Comparison of ENCODE assay signal across 24 cellular contexts in genomic region chrX:13901354-13901753, GRCh38.
DNase-seq lines count a peak whose midpoint lies in the region; ATAC-seq and TF ChIP-seq lines count a peak whose summit lies in the region.
"Had no signal": no experiment of that assay in that cellular context is flagged by ENCODE, and none has a peak within 500 bp of the region (broad histone marks: within the 10 kb centered on the region; RNA-seq: fewer than 3 reads in every experiment).

No MANE protein-coding gene starts in this region.

- WGBS in aorta, 2 donors = 15 to 53% methylated on average over 2 of the region's 2 CpGs

- TF ChIP-seq POLR2A in breast epithelium (IDR thresholded peaks at IDR 0.05) = no peak

- BruUV-seq in MCF 10A (replicated peaks; lab: Mats Ljungman, UMichigan) = no TSS peak

- H3K9me3 Mint-ChIP-seq in MCF 10A (ENCODE audit: unreplicated experiment) = no peaks in the 10 kb centered on the region
- H3K9me3 Mint-ChIP-seq: CD8-positive, alpha-beta memory T cell; IgD-negative memory B cell had no signal

- POLR2A ChIA-PET in MCF 10A (lab: Yijun Ruan, JAX) = interaction anchor here (0.6 to 1.6 kb wide), 6 partner anchors 13 to 209 kb away, joined by 3 to 10 read pairs (median 4); partner anchors contain the start of genes GEMIN8 and TRAPPC2

- intact Hi-C loops in MCF 10A (cut with micrococcal nuclease) = no loop called here
- intact Hi-C loops in breast epithelium (cut with DNase I; ENCODE audit: low total_unique reads) = no loop called here
- intact Hi-C loops in aorta (cut with DNase I) = no loop called here

- H3K36me3 Mint-ChIP-seq in MCF 10A (ENCODE audit: insufficient read depth, unreplicated experiment) = peaks cover 6% of the 10 kb centered on the region
- H3K36me3 Mint-ChIP-seq: CD14-positive monocyte; CD8-positive, alpha-beta memory T cell; IgD-negative memory B cell had no signal

- H3K36me3 ChIP-seq in breast epithelium (no peaks in the 10 kb centered on the region), aorta (ENCODE audit: control insufficient read depth in 1 of 2, insufficient read depth in 2 of 2, low read length in 1 of 2) (no peaks in the 10 kb centered on the region)
- H3K36me3 ChIP-seq: BE2C had no signal

- peaks cover 41% of the 10 kb centered on the region for H3K4me1 Mint-ChIP-seq in MCF 10A (ENCODE audit: insufficient read depth, unreplicated experiment)
- H3K4me1 Mint-ChIP-seq: CD8-positive, alpha-beta memory T cell; IgD-negative memory B cell had no signal

- H3K27me3 ChIP-seq in breast epithelium = peaks cover 0 to 35% of the 10 kb centered on the region in 2 donors
- no peaks in the 10 kb centered on the region for H3K27me3 ChIP-seq in aorta (ENCODE audit: control insufficient read depth in 1 of 2, insufficient read depth in 2 of 2, low read length in 1 of 2)
- H3K27me3 ChIP-seq: BE2C had no signal

- H3K27me3 Mint-ChIP-seq in MCF 10A (ENCODE audit: insufficient read depth, unreplicated experiment) = peaks cover 45% of the 10 kb centered on the region

- H3K4me1 ChIP-seq in breast epithelium (peaks cover 0 to 4% of the 10 kb centered on the region in 2 donors), aorta (ENCODE audit: control insufficient read depth in 1 of 2, insufficient read depth in 2 of 2, low read length in 2 of 2) (peaks cover 2 to 7% of the 10 kb centered on the region in 2 donors)
- H3K4me1 ChIP-seq: BE2C had no signal

- no peaks in the 10 kb centered on the region for H3K9me3 ChIP-seq in breast epithelium
- no peaks in the 10 kb centered on the region for H3K9me3 ChIP-seq in aorta (ENCODE audit: control insufficient read depth, low read length)
- H3K9me3 ChIP-seq: BE2C, SK-N-SH had no signal

- H3K4me3 Mint-ChIP-seq in MCF 10A (ENCODE audit: unreplicated experiment) = no peak overlapping the region
- H3K4me3 Mint-ChIP-seq: CD14-positive monocyte; CD8-positive, alpha-beta memory T cell; IgD-negative memory B cell had no signal

- CTCF ChIA-PET in MCF 10A (lab: Yijun Ruan, JAX) = interaction anchor here (0.9 to 1.3 kb wide), 3 partner anchors 9 to 63 kb away, joined by 3 to 5 read pairs (median 3); no protein-coding TSS in a partner anchor

- H3K27ac ChIP-seq in breast epithelium (peak overlapping the region in 1 of 2 donors; percentile 13), substantia nigra (ENCODE audit: low read depth, low read length, poor library complexity, severe bottlenecking) (peak overlapping the region; percentile 69), aorta (ENCODE audit: low read depth in 1 of 2, low read length in 2 of 2) (no peak overlapping the region)
- H3K27ac ChIP-seq: 22Rv1, KMS-11 had no signal

- ATAC-seq in aorta (ENCODE audit: low FRiP score) = peak; percentile 10

- DNase-seq in MCF 10A (ENCODE audit: unreplicated experiment) (no peak), breast epithelium (ENCODE audit: low spot score in 2 of 2) (no peak), foreskin fibroblast (peak; percentile 7 to 31), substantia nigra (lab: John Stamatoyannopoulos, UW) (no peak), aorta (no peak), H4 (ENCODE audit: low spot score) (no peak)
- DNase-seq in activated CD4-positive, CD25-positive, alpha-beta regulatory T cell (lab: John Stamatoyannopoulos, UW) = no peak
- no peak for DNase-seq in stimulated activated CD4-positive, alpha-beta T cell treated with anti-CD3 and anti-CD28 coated beads, Interleukin-4, amount 100 ng/mL, for 24 hours
- DNase-seq: BE2C; CD8-positive, alpha-beta memory T cell; DMS153; DND-41; H7; NCI-H1092; NCI-H1417 treated with DMSO at 0.1 percent for 48 hours; NCI-H187; NCI-H524; NCI-H774; SIG-M5; SK-N-SH had no signal

- H3K27ac Mint-ChIP-seq in MCF 10A (ENCODE audit: low read depth, unreplicated experiment) = peak overlapping the region; percentile 35
- H3K27ac Mint-ChIP-seq: CD14-positive monocyte; CD8-positive, alpha-beta memory T cell; IgD-negative memory B cell had no signal

- no peak overlapping the region for H3K4me3 ChIP-seq in breast epithelium
- H3K4me3 ChIP-seq in foreskin fibroblast (ENCODE audit: low read depth in 1 of 2, low read length in 2 of 2) = no peak overlapping the region
- no peak overlapping the region for H3K4me3 ChIP-seq in aorta (ENCODE audit: low read length in 2 of 2)

- TF ChIP-seq CTCF in MCF 10A (IDR thresholded peaks at IDR 0.05; ENCODE audit: unreplicated experiment) = no peak
- no peak for TF ChIP-seq CTCF in breast epithelium (IDR thresholded peaks at IDR 0.05)
- TF ChIP-seq CTCF in foreskin fibroblast (IDR thresholded peaks at IDR 0.05; ENCODE audit: low read depth, low read length) = no peak

Comparison
In these comparisons a context has a peak if more than half of its experiments do, and no peak if none do; other contexts are left out.
1. DNase-seq: peak in foreskin fibroblast (2 of 2); none in MCF 10A (single experiment), breast epithelium (0 of 2), substantia nigra (0 of 49), aorta (0 of 2), activated CD4-positive, CD25-positive, alpha-beta regulatory T cell (0 of 4), H4 (single experiment) and stimulated activated CD4-positive, alpha-beta T cell treated with anti-CD3 and anti-CD28 coated beads, Interleukin-4, amount 100 ng/mL, for 24 hours (single experiment).